ENCODE assay signal across 8 cellular contexts in genomic region chr12:31363416-31363809, GRCh38. TPM values are rescaled to one million over a fixed set of nuclear protein-coding genes. Genes with fewer than 3 reads are reported as not detected.
A peak's percentile ranks its signal among the peaks of the same experiment; 100 is the strongest.
DNase-seq lines count a peak whose midpoint lies in the region; ATAC-seq, FAIRE-seq and TF ChIP-seq lines count a peak whose summit lies in the region.

No MANE protein-coding gene starts in this region.

- H3K4me3 ChIP-seq in HepG2 (replicated peaks in 1 of 3; ENCODE audit: insufficient read depth in 1 of 3, low read depth in 2 of 3, low read length in 3 of 3) = peak overlapping the region; percentile 64 to 77 (median 73); a peak in 4 of 6 replicates
- no peak overlapping the region for H3K4me3 ChIP-seq in right lobe of liver
- no peak overlapping the region for H3K4me3 ChIP-seq in HUES48 (ENCODE audit: low read depth, low read length)
- H3K4me3 ChIP-seq in colonic mucosa = no peak overlapping the region
- no peak overlapping the region for H3K4me3 ChIP-seq in vagina

- no peaks in the 10 kb centered on the region; a peak in 1 of 5 replicates for H3K27me3 ChIP-seq in HepG2 (ENCODE audit: control insufficient read depth in 1 of 2, insufficient read depth in 2 of 2, low read length in 2 of 2)
- no peaks in the 10 kb centered on the region for H3K27me3 ChIP-seq in right lobe of liver
- no peaks in the 10 kb centered on the region for H3K27me3 ChIP-seq in HUES48 (ENCODE audit: control insufficient read depth, insufficient read depth, low read length)
- no peaks in the 10 kb centered on the region for H3K27me3 ChIP-seq in colonic mucosa
- H3K27me3 ChIP-seq in vagina = no peaks in the 10 kb centered on the region

- CTCF ChIA-PET in HepG2 (lab: Yijun Ruan, JAX; ENCODE audit: low intra/inter-chr PET ratio, low total read pairs) = no interaction called here

- POLR2A ChIA-PET in HepG2 (lab: Yijun Ruan, JAX) = interaction anchor here (1.3 to 2.5 kb wide), 7 partner anchors 7 to 227 kb away, joined by 4 to 36 read pairs (median 7); partner anchors contain the start of genes DENND5B and SINHCAF

- intact Hi-C loops in HepG2 (cut with micrococcal nuclease; ENCODE audit: unreplicated experiment) (loop anchor here (2.0 kb wide), 1 partner anchor 37 kb away; the partner anchor contains the start of gene SINHCAF), right lobe of liver (cut with DNase I) (no loop called here), colonic mucosa (cut with DNase I) (loop anchor here (5.0 kb wide), 1 partner anchor 111 kb away; no protein-coding TSS in a partner anchor), vagina (cut with DNase I) (no loop called here)

- DNase-seq in HepG2 (ENCODE audit: low spot score) (no peak), right lobe of liver (no peak), colonic mucosa (peak; percentile 28), SIG-M5 treated with dmso at 0.1 percent for 504 hours (lab: John Stamatoyannopoulos, UW; ENCODE audit: unreplicated experiment) (no peak), hepatic stellate cell (ENCODE audit: low spot score) (no peak), vagina (ENCODE audit: extremely low spot score in 2 of 2) (no peak)
- DNase-seq in stimulated activated CD4-positive, alpha-beta T cell treated with anti-CD3 and anti-CD28 coated beads, Interleukin-15, amount 100 ng/mL, for 24 hours = no peak

- BruUV-seq in HepG2 (replicated peaks; lab: Mats Ljungman, UMichigan) = no TSS peak

- TF ChIP-seq RAD21 in HepG2 (CRISPR knock-in tag; IDR thresholded peaks at IDR 0.05) = no peak

- ATAC-seq in HepG2 (peak; percentile 51), right lobe of liver (no peak)

- H3K9ac ChIP-seq in HepG2 (ENCODE audit: insufficient read depth, low read depth, low read length) = 0 out of 2 replicates have a peak overlapping the region, but pooled peaks have one; percentile 88
- H3K9ac ChIP-seq in HUES48 (ENCODE audit: low read depth, low read length) = no peak overlapping the region
- peak overlapping the region in 1 of 2 donors; percentile 80 for H3K9ac ChIP-seq in colonic mucosa (ENCODE audit: low read depth in 2 of 2, low read length in 2 of 2)

- no peaks in the 10 kb centered on the region for H3K9me3 ChIP-seq in HepG2 (ENCODE audit: low read length)
- H3K9me3 ChIP-seq in right lobe of liver = no peaks in the 10 kb centered on the region
- no peaks in the 10 kb centered on the region for H3K9me3 ChIP-seq in HUES48 (ENCODE audit: control insufficient read depth, insufficient read depth, low read length)
- no peaks in the 10 kb centered on the region for H3K9me3 ChIP-seq in colonic mucosa
- H3K9me3 ChIP-seq in vagina = no peaks in the 10 kb centered on the region

- FAIRE-seq in HepG2 (lab: Jason Lieb, UNC) = no peak

- H3K79me2 ChIP-seq in HepG2 (ENCODE audit: insufficient read depth, low read length) = no peaks in the 10 kb centered on the region

- H2AFZ ChIP-seq in HepG2 (ENCODE audit: low read length) = peak overlapping the region; percentile 99

- H3K27ac ChIP-seq in HepG2 (ENCODE audit: extremely low read length, insufficient read depth, low read length) (peak overlapping the region; percentile 84), right lobe of liver (no peak overlapping the region), HUES48 (ENCODE audit: low read depth, low read length) (peak overlapping the region; percentile 96), colonic mucosa (peak overlapping the region; percentile 74), vagina (no peak overlapping the region)

- H3K4me2 ChIP-seq in HepG2 (ENCODE audit: low read depth, low read length) = peak overlapping the region; percentile 100

- in situ Hi-C loops in HepG2 (cut with HindIII; ENCODE audit: extremely low pct_ligation_motif_present, low pct_unique_long_range_greater_than_20kb) = no loop called here

- no peaks in the 10 kb centered on the region for H3K36me3 ChIP-seq in HepG2 (replicated peaks in 1 of 2; ENCODE audit: control insufficient read depth in 1 of 2, insufficient read depth in 2 of 2, low read length in 2 of 2)
- H3K36me3 ChIP-seq in right lobe of liver = no peaks in the 10 kb centered on the region
- H3K36me3 ChIP-seq in HUES48 (ENCODE audit: control insufficient read depth, insufficient read depth, low read length) = no peaks in the 10 kb centered on the region
- no peaks in the 10 kb centered on the region for H3K36me3 ChIP-seq in colonic mucosa
- H3K36me3 ChIP-seq in vagina = no peaks in the 10 kb centered on the region

- H4K20me1 ChIP-seq in HepG2 (ENCODE audit: insufficient read depth, low read length) = no peaks in the 10 kb centered on the region

- TF ChIP-seq CTCF in HepG2 (CRISPR knock-in tag; IDR thresholded peaks at IDR 0.05) (peak; percentile 11; the same call in 1 of the 2 replicates), right lobe of liver (IDR thresholded peaks at IDR 0.05) (no peak), colonic mucosa (IDR thresholded peaks at IDR 0.05) (no peak), vagina (IDR thresholded peaks at IDR 0.05) (no peak)

- no peak for TF ChIP-seq EP300 in HepG2 (IDR thresholded peaks at IDR 0.05; ENCODE audit: low read depth in 2 of 2, low read length in 2 of 2)
- TF ChIP-seq EP300 in HepG2 (CRISPR knock-in tag; IDR thresholded peaks at IDR 0.05; ENCODE audit: borderline replicate concordance) = no peak

- WGBS in HepG2 (ENCODE audit: low lambda C conversion rate) = 2% methylated on average over 5 of the region's 6 CpGs
- 67% methylated on average over 4 of the region's 6 CpGs for WGBS in right lobe of liver (ENCODE audit: insufficient coverage, low coverage, low lambda C conversion rate, missing lambda C conversion rate)

- TF ChIP-seq POLR2A in HepG2 (IDR thresholded peaks at IDR 0.05; ENCODE audit: insufficient read depth in 1 of 2, low read depth in 2 of 2, low read length in 2 of 2) = no peak
- TF ChIP-seq POLR2A in right lobe of liver (IDR thresholded peaks at IDR 0.05) = no peak
- TF ChIP-seq POLR2A in vagina (IDR thresholded peaks at IDR 0.05) = no peak

- H3K4me1 ChIP-seq in HepG2 (ENCODE audit: insufficient read depth, low read length) = peaks cover 30% of the 10 kb centered on the region
- H3K4me1 ChIP-seq in right lobe of liver = no peaks in the 10 kb centered on the region
- peaks cover 21% of the 10 kb centered on the region for H3K4me1 ChIP-seq in HUES48 (ENCODE audit: control insufficient read depth, insufficient read depth, low read length)
- peaks cover 5% of the 10 kb centered on the region for H3K4me1 ChIP-seq in colonic mucosa
- H3K4me1 ChIP-seq in vagina = peaks cover 10% of the 10 kb centered on the region

TF ChIP-seq in HepG2, 621 proteins besides CTCF, POLR2A, EP300 and RAD21 (continues in another document):
- TF ChIP-seq TFDP2 (CRISPR knock-in tag; IDR thresholded peaks at IDR 0.05) = 0 out of 2 replicates have a peak, but pooled peaks have one; percentile 11
- 0 out of 2 replicates have a peak, but pooled peaks have one; percentile 26 for TF ChIP-seq ZNF441 (CRISPR knock-in tag; IDR thresholded peaks at IDR 0.05; ENCODE audit: borderline replicate concordance)
- TF ChIP-seq HNF1B (CRISPR knock-in tag; IDR thresholded peaks at IDR 0.05) = 0 out of 2 replicates have a peak, but pooled peaks have one; percentile 26
- no peak for TF ChIP-seq ZNF615 (CRISPR knock-in tag; IDR thresholded peaks at IDR 0.05; ENCODE audit: borderline replicate concordance)

RNA-seq across cellular contexts. Expression of gene SINHCAF, which starts 37.5 kb away (rescaled TPM):
- total RNA-seq in HepG2 (2016; rRNA removed; fragmentation: Illumina TruSeq; extraction: Trizol) (97.8 and 132 TPM in 2 replicates), right lobe of liver (10 to 100 TPM in 2 of 6 experiments, 1 to 10 TPM in 4; 1.6 to 21.9 (median 8.2) TPM), colonic mucosa (100 to 1,000 TPM in 1 of 2 donors, 10 to 100 TPM in 1; 58.9 to 107 TPM), vagina (60.4 TPM)
- 22.6 and 27.1 TPM in 2 replicates for total RNA-seq in HepG2 (2016; cell fraction: cytosol; rRNA removed; fragmentation: Illumina TruSeq; extraction: Trizol; ENCODE audit: low read depth)
- 99.7 and 134 TPM in 2 replicates for total RNA-seq in HepG2 (2016; cell fraction: insoluble cytoplasmic fraction; rRNA removed; fragmentation: Illumina TruSeq; extraction: Trizol)
- 62.6 and 68.2 TPM in 2 replicates for total RNA-seq in HepG2 (2016; cell fraction: membrane; rRNA removed; fragmentation: Illumina TruSeq; extraction: Trizol)
- total RNA-seq in HepG2 (2016; cell fraction: nucleus; rRNA removed; fragmentation: Illumina TruSeq; extraction: Trizol) = 46.7 and 57.7 TPM in 2 replicates
- 36.8 and 54.6 TPM in 2 replicates for polyA plus RNA-seq in HepG2 (2011; rRNA removed)
- polyA plus RNA-seq in HepG2 (2011; cell fraction: cytosol; rRNA removed) = 24.7 and 38.2 TPM in 2 replicates
- 17.1 and 19.0 TPM in 2 replicates for polyA plus RNA-seq in HepG2 (2011; cell fraction: nucleus; rRNA removed)
- 60.8 and 80.1 TPM in 2 replicates for polyA plus RNA-seq in HepG2 (2012)
- 8.1 and 9.8 TPM in 2 replicates for polyA plus RNA-seq in HepG2 (2016; cell fraction: cytosol; fragmentation: Illumina TruSeq; extraction: Trizol; ENCODE audit: low read depth)
- polyA plus RNA-seq in HepG2 (2016; cell fraction: insoluble cytoplasmic fraction; fragmentation: Illumina TruSeq; extraction: Trizol; ENCODE audit: low read depth) = 133 and 138 TPM in 2 replicates
- 34.0 and 34.6 TPM in 2 replicates for polyA plus RNA-seq in HepG2 (2016; cell fraction: membrane; fragmentation: Illumina TruSeq; extraction: Trizol; ENCODE audit: low read depth)
- polyA plus RNA-seq in HepG2 (2016; cell fraction: nucleus; fragmentation: Illumina TruSeq; extraction: Trizol; ENCODE audit: insufficient read depth, low read depth) = 59.8 and 60.8 TPM in 2 replicates
- 24.4 and 32.5 TPM in 2 replicates for polyA minus RNA-seq in HepG2 (2011; rRNA and poly(A)+ RNA removed; ENCODE audit: low replicate concordance)
- polyA minus RNA-seq in HepG2 (2011; cell fraction: cytosol; rRNA and poly(A)+ RNA removed) = 51.2 and 59.7 TPM in 2 replicates
- polyA minus RNA-seq in HepG2 (2011; cell fraction: nucleus; rRNA and poly(A)+ RNA removed) = 68.4 and 72.5 TPM in 2 replicates

Comparison
In these comparisons a context has a peak if more than half of its experiments do, and no peak if none do; other contexts are left out.
1. H3K27ac ChIP-seq: peak in HepG2 (single experiment), HUES48 (single experiment) and colonic mucosa (single experiment); none in right lobe of liver (0 of 3) and vagina (single experiment).
2. H3K4me3 ChIP-seq: peak in HepG2 (3 of 3); none in right lobe of liver (0 of 3), HUES48 (single experiment), colonic mucosa (single experiment) and vagina (0 of 2).
3. intact Hi-C loops: an anchor here in HepG2 (2.0 kb wide) and colonic mucosa (5.0 kb wide); none called in right lobe of liver and vagina.